In the genomic region with DNA sequence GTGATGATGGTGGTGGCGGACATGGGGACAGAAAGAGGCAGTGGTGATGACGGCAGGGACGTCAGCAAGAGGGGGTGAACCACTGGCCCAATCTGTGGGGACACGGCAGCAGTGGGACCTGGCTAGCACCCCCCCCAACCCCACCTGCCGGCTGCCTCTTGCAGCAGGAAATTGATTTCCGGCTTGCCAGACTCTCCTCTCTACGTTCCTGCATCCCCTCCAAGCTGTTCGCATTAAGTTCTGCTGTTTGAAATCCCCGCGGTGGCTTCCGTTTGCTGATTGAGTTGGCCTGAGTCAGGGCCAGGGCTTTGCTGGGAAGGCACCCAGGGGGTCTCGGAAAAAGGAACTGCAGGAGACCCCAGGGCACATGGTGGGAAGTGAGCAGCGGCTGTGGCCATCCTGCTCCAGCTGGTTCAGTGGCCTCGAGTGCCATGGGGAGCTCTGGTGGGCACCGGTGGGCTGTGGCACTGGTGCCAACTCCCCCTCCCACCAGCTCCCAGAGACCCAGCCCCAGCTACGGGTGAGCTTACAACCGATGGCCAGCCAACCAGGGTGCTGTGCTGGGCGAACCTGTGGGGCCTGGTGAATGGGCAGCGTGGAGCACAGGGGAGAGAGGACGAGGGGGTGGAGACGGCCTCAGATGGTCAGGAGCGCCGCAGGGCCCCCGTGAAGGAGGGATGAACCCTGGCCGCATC, we compare ENCODE assay signal across 1 cellular context.
TF ChIP-seq lines count a peak whose summit lies in the region.

No MANE protein-coding gene starts in this region.

TF ChIP-seq in GM12891, 5 proteins besides CTCF, POLR2A, EP300 and RAD21:
- TF ChIP-seq TAF1 (IDR thresholded peaks at IDR 0.05; ENCODE audit: low read depth, low read length) (no peak), SPI1 (IDR thresholded peaks at IDR 0.05; ENCODE audit: low read depth, low read length) (no peak), PAX5 (IDR thresholded peaks at IDR 0.05; ENCODE audit: insufficient read depth, low read length, severe bottlenecking) (no peak)
TF ChIP-seq in GM12891: peak in this region for 0.
